Comparison of ENCODE assay signal across 29 cellular contexts in genomic region chr6:55901765-55902164, GRCh38. TPM values are rescaled to one million over a fixed set of nuclear protein-coding genes. Genes with fewer than 3 reads are reported as not detected.
"Had no signal": no experiment of that assay in that cellular context is flagged by ENCODE, and none has a peak within 500 bp of the region (broad histone marks: within the 10 kb centered on the region; RNA-seq: fewer than 3 reads in every experiment).

No MANE protein-coding gene starts in this region.

- H3K9me3 Mint-ChIP-seq: neural crest cell; stimulated activated naive B cell treated with anti-CD40 and anti-IgM and Interleukin-4, amounts not matched to agents 10 μg/mL and 1 μg/mL and 100 μg/mL, for 72 hours; T-helper 2 cell treated with Interferon-gamma antibody and Interleukin-4, amounts not matched to agents 5 μg/mL and 100 μg/mL, for 36 hours had no signal

- H3K27me3 Mint-ChIP-seq: activated naive CD8-positive, alpha-beta T cell; naive B cell; stimulated activated naive B cell treated with anti-CD40 and anti-IgM and Interleukin-4, amounts not matched to agents 10 μg/mL and 1 μg/mL and 100 μg/mL, for 72 hours had no signal

- DNase-seq: activated CD4-positive, alpha-beta T cell treated with anti-CD3 and anti-CD28 coated beads for 4 hours; activated CD4-positive, alpha-beta T cell treated with anti-CD3 and anti-CD28 coated beads, Interleukin-2, amount 50 U/mL, for 4 hours; activated CD4-positive, CD25-positive, alpha-beta regulatory T cell; activated naive CD4-positive, alpha-beta T cell; activated T-cell treated with anti-CD3 and anti-CD28 coated beads for 4 hours; activated T-cell treated with anti-CD3 and anti-CD28 coated beads, Interleukin-2, amount 50 U/mL, for 72 hours; anterior cingulate cortex; dermis blood vessel endothelial cell; effector CD4-positive, alpha-beta T cell; esophagus squamous epithelium; foreskin melanocyte; heart right ventricle; left ventricle myocardium superior; naive B cell; nucleus accumbens; psoas muscle; stimulated activated CD4-positive, alpha-beta T cell treated with anti-CD3 and anti-CD28 coated beads, Interleukin-15, amount 100 ng/mL, for 24 hours; stimulated activated CD4-positive, alpha-beta T cell treated with anti-CD3 and anti-CD28 coated beads, Interleukin-2, amount 100 ng/mL, for 24 hours; stimulated activated naive B cell treated with anti-CD40 and anti-IgM and Interleukin-4, amounts not matched to agents 10 μg/mL and 1 μg/mL and 100 μg/mL, for 72 hours; stomach; tibial artery; upper lobe of right lung had no signal

- H3K27ac ChIP-seq: esophagus squamous epithelium, heart right ventricle, parathyroid adenoma, psoas muscle, right atrium auricular region, stomach, tibial artery, upper lobe of right lung had no signal

- H3K36me3 Mint-ChIP-seq: activated naive CD8-positive, alpha-beta T cell; naive B cell; stimulated activated naive B cell treated with anti-CD40 and anti-IgM and Interleukin-4, amounts not matched to agents 10 μg/mL and 1 μg/mL and 100 μg/mL, for 72 hours had no signal

- H3K4me1 Mint-ChIP-seq: naive B cell; stimulated activated naive B cell treated with anti-CD40 and anti-IgM and Interleukin-4, amounts not matched to agents 10 μg/mL and 1 μg/mL and 100 μg/mL, for 72 hours had no signal

- H3K27me3 ChIP-seq: esophagus squamous epithelium, heart right ventricle, right atrium auricular region, stomach, tibial artery, upper lobe of right lung had no signal

- H3K27ac Mint-ChIP-seq: activated naive CD8-positive, alpha-beta T cell; activated T-cell treated with anti-CD3 and anti-CD28 coated beads, Interleukin-2, amount 50 U/mL, for 72 hours; naive B cell; stimulated activated naive B cell treated with anti-CD40 and anti-IgM and Interleukin-4, amounts not matched to agents 10 μg/mL and 1 μg/mL and 100 μg/mL, for 72 hours; T-helper 2 cell treated with Interferon-gamma antibody and Interleukin-4, amounts not matched to agents 5 μg/mL and 100 μg/mL, for 36 hours had no signal

- H3K9me3 ChIP-seq: esophagus squamous epithelium, heart right ventricle, psoas muscle, right atrium auricular region, stomach, tibial artery, upper lobe of right lung had no signal

- ATAC-seq: activated T-cell treated with anti-CD3 and anti-CD28 coated beads, Interleukin-2, amount 50 U/mL, for 72 hours; heart right ventricle; left ventricle myocardium superior; psoas muscle; stimulated activated naive B cell treated with anti-CD40 and anti-IgM and Interleukin-4, amounts not matched to agents 10 μg/mL and 1 μg/mL and 100 μg/mL, for 72 hours; upper lobe of right lung had no signal

- H3K4me3 Mint-ChIP-seq: activated naive CD8-positive, alpha-beta T cell; activated T-cell treated with anti-CD3 and anti-CD28 coated beads, Interleukin-2, amount 50 U/mL, for 72 hours; naive B cell; neural crest cell; stimulated activated naive B cell treated with anti-CD40 and anti-IgM and Interleukin-4, amounts not matched to agents 10 μg/mL and 1 μg/mL and 100 μg/mL, for 72 hours; T-helper 2 cell treated with Interferon-gamma antibody and Interleukin-4, amounts not matched to agents 5 μg/mL and 100 μg/mL, for 36 hours had no signal

RNA-seq across cellular contexts. Expression of gene BMP5, which starts 26.4 kb away (rescaled TPM):
- total RNA-seq: activated T-cell treated with anti-CD3 and anti-CD28 coated beads, Interleukin-2, amount 50 U/mL, for 72 hours; dermis blood vessel endothelial cell; glomerular endothelial cell; lung microvascular endothelial cell had no signal
